In genomic region chr17:76142044-76143041, GRCh38 we compare ENCODE assay signal across 11 cellular contexts. TPM values are rescaled to one million over a fixed set of nuclear protein-coding genes. Genes with fewer than 3 reads are reported as not detected.
DNase-seq lines count a peak whose midpoint lies in the region; ATAC-seq and TF ChIP-seq lines count a peak whose summit lies in the region.
"Had no signal": no experiment of that assay in that cellular context is flagged by ENCODE, and none has a peak within 500 bp of the region (broad histone marks: within the 10 kb centered on the region; RNA-seq: fewer than 3 reads in every experiment).

No MANE protein-coding gene starts in this region.

- WGBS in mesendoderm (ENCODE audit: extremely low coverage, insufficient coverage, low lambda C conversion rate) = no CpG with 5 or more reads among the region's 16 CpGs

- no peaks in the 10 kb centered on the region for H4K20me1 ChIP-seq in neural cell (ENCODE audit: insufficient read depth)

- no peak overlapping the region for H3K18ac ChIP-seq in mesendoderm (ENCODE audit: low read length)

- no peak overlapping the region for H2AK5ac ChIP-seq in mesendoderm (ENCODE audit: low read length)

- H3K36me3 Mint-ChIP-seq in Caco-2 (ENCODE audit: insufficient read depth, unreplicated experiment) (peaks cover 33% of the 10 kb centered on the region), IgD-negative memory B cell (no peaks in the 10 kb centered on the region)
- no peaks in the 10 kb centered on the region for H3K36me3 Mint-ChIP-seq in activated naive CD8-positive, alpha-beta T cell treated with anti-CD3 and anti-CD28 coated beads, Interleukin-2, amount 50 U/mL, for 24 hours (ENCODE audit: low read depth)

- CTCF ChIA-PET in Caco-2 (lab: Charles Lee) = interaction anchor here (0.6 to 6.2 kb wide), 12 partner anchors 10 to 243 kb away, joined by 3 to 57 read pairs (median 3); partner anchors contain the start of genes EXOC7 and SPHK1

- H3K79me2 ChIP-seq in neural cell (replicated peaks; ENCODE audit: insufficient read depth, low read length) (no peaks in the 10 kb centered on the region), mesendoderm (ENCODE audit: control insufficient read depth, insufficient read depth, low read length) (no peaks in the 10 kb centered on the region)

- H3K4me3 Mint-ChIP-seq in Caco-2 (ENCODE audit: unreplicated experiment) (peak overlapping the region; percentile 82), IgD-negative memory B cell (peak overlapping the region; percentile 70 to 93 (median 92))
- peak overlapping the region; percentile 68 for H3K4me3 Mint-ChIP-seq in activated naive CD8-positive, alpha-beta T cell treated with anti-CD3 and anti-CD28 coated beads, Interleukin-2, amount 50 U/mL, for 24 hours

- H3K4me3 ChIP-seq in Caco-2 (ENCODE audit: low read depth, low read length) (no peak overlapping the region), neural cell (ENCODE audit: low read length) (peak overlapping the region; percentile 72), mesendoderm (ENCODE audit: low read length) (no peak overlapping the region)

- POLR2A ChIA-PET in Caco-2 (lab: Charles Lee) = interaction anchor here (0.5 to 4.3 kb wide), 4 partner anchors 9 to 116 kb away, joined by 3 to 31 read pairs (median 5); no protein-coding TSS in a partner anchor

- no peak for TF ChIP-seq EP300 in neural cell (conservative IDR thresholded peaks at IDR 0.05; ENCODE audit: poor library complexity, severe bottlenecking)

- H3K4me1 Mint-ChIP-seq in Caco-2 (ENCODE audit: low read depth, unreplicated experiment) (peaks cover 33% of the 10 kb centered on the region), IgD-negative memory B cell (peaks cover 27 to 42% (median 34%) of the 10 kb centered on the region in 3 donors)
- peaks cover 67% of the 10 kb centered on the region for H3K4me1 Mint-ChIP-seq in activated naive CD8-positive, alpha-beta T cell treated with anti-CD3 and anti-CD28 coated beads, Interleukin-2, amount 50 U/mL, for 24 hours

- H3K9me3 ChIP-seq in Caco-2 (no peaks in the 10 kb centered on the region), neural cell (ENCODE audit: low read length) (no peaks in the 10 kb centered on the region)

- no peaks in the 10 kb centered on the region for H3K9me2 ChIP-seq in neural cell (ENCODE audit: insufficient read depth, low read length)

- H3K36me3 ChIP-seq in Caco-2 (ENCODE audit: control insufficient read depth, insufficient read depth, low read length) (no peaks in the 10 kb centered on the region; the same call in 1 of the 2 replicates), neural cell (ENCODE audit: insufficient read depth, low read length) (no peaks in the 10 kb centered on the region), mesendoderm (ENCODE audit: control insufficient read depth, insufficient read depth, low read length) (no peaks in the 10 kb centered on the region)

- intact Hi-C loops in Caco-2 (cut with micrococcal nuclease; ENCODE audit: unreplicated experiment) (no loop called here), Right ventricle myocardium superior (cut with DNase I) (no loop called here)

- H4K5ac ChIP-seq in mesendoderm (ENCODE audit: low read length) = no peak overlapping the region

- no peak overlapping the region for H3K27ac ChIP-seq in neural cell (ENCODE audit: low read length)
- H3K27ac ChIP-seq in mesendoderm (ENCODE audit: low read depth, low read length) = no peak overlapping the region

- H3K4me2 ChIP-seq in neural cell (ENCODE audit: low read length) (peak overlapping the region; percentile 88), mesendoderm (ENCODE audit: low read length) (no peak overlapping the region)

- no peak overlapping the region for H2BK5ac ChIP-seq in mesendoderm (ENCODE audit: low read length)

- no peak for ATAC-seq in activated naive CD8-positive, alpha-beta T cell treated with anti-CD3 and anti-CD28 coated beads, Interleukin-2, amount 50 U/mL, for 24 hours
- no peak for ATAC-seq in HG03565 (IDR thresholded peaks at IDR 0.05; ENCODE audit: unreplicated experiment)
- no peak for ATAC-seq in GM18519 (IDR thresholded peaks at IDR 0.05; ENCODE audit: low FRiP score, unreplicated experiment)
- no peak for ATAC-seq in Right ventricle myocardium superior (ENCODE audit: poor library complexity)

- TF ChIP-seq CTCF in Caco-2 (IDR thresholded peaks at IDR 0.05; ENCODE audit: insufficient read depth in 1 of 2, low read depth in 1 of 2, low read length in 1 of 2, severe bottlenecking in 1 of 2, unreplicated experiment in 1 of 2) (no peak), neural cell (IDR thresholded peaks at IDR 0.05; ENCODE audit: poor library complexity, severe bottlenecking) (no peak)

- H3K27me3 Mint-ChIP-seq in Caco-2 (ENCODE audit: insufficient read depth, unreplicated experiment) (no peaks in the 10 kb centered on the region), IgD-negative memory B cell (peaks cover 21% of the 10 kb centered on the region)
- peaks cover 2% of the 10 kb centered on the region for H3K27me3 Mint-ChIP-seq in activated naive CD8-positive, alpha-beta T cell treated with anti-CD3 and anti-CD28 coated beads, Interleukin-2, amount 50 U/mL, for 24 hours

- no peaks in the 10 kb centered on the region for H3K27me3 ChIP-seq in Caco-2 (replicated peaks; ENCODE audit: control insufficient read depth, insufficient read depth, low read length)
- peaks cover 18% of the 10 kb centered on the region for H3K27me3 ChIP-seq in neural cell (ENCODE audit: insufficient read depth, low read depth, low read length)
- peaks cover 40% of the 10 kb centered on the region for H3K27me3 ChIP-seq in mesendoderm (ENCODE audit: insufficient read depth, low read length, poor library complexity)

- H3K4me1 ChIP-seq in Caco-2 = peaks cover 50% of the 10 kb centered on the region
- no peaks in the 10 kb centered on the region for H3K4me1 ChIP-seq in mesendoderm (ENCODE audit: control insufficient read depth, low read depth, low read length)

- no peaks in the 10 kb centered on the region for H3K79me1 ChIP-seq in mesendoderm (ENCODE audit: low read length)

- H2BK15ac ChIP-seq in mesendoderm (replicated peaks; ENCODE audit: low read depth) = no peak overlapping the region

- peak overlapping the region; percentile 38 for H3K9ac ChIP-seq in neural cell (ENCODE audit: low read length)
- H3K9ac ChIP-seq in mesendoderm (ENCODE audit: low read length) = no peak overlapping the region

- peak overlapping the region; percentile 63 for H3K27ac Mint-ChIP-seq in Caco-2 (ENCODE audit: unreplicated experiment)
- peak overlapping the region in 2 of 3 donors; percentile 80 to 98 for H3K27ac Mint-ChIP-seq in IgD-negative memory B cell
- H3K27ac Mint-ChIP-seq in activated naive CD8-positive, alpha-beta T cell treated with anti-CD3 and anti-CD28 coated beads, Interleukin-2, amount 50 U/mL, for 24 hours = peak overlapping the region; percentile 32

- TF ChIP-seq RAD21 in neural cell (conservative IDR thresholded peaks at IDR 0.05) = no peak

- H3F3A ChIP-seq in neural cell (ENCODE audit: insufficient read depth, low read length, poor library complexity, severe bottlenecking) = no peaks in the 10 kb centered on the region

- no peak overlapping the region for H3K4ac ChIP-seq in mesendoderm (ENCODE audit: low read depth, low read length)

- no peak overlapping the region for H2BK120ac ChIP-seq in mesendoderm (ENCODE audit: low read depth, low read length)

- no peak overlapping the region for H4K8ac ChIP-seq in mesendoderm (ENCODE audit: low read depth, low read length)

- H3K56ac ChIP-seq in mesendoderm (ENCODE audit: low read length) = no peak overlapping the region

- no TSS peak for BruUV-seq in Caco-2 (replicated peaks; lab: Mats Ljungman, UMichigan)

- no peak overlapping the region for H3K23ac ChIP-seq in mesendoderm (ENCODE audit: low read length)

- H3K9me3 Mint-ChIP-seq in Caco-2 (ENCODE audit: unreplicated experiment) = no peaks in the 10 kb centered on the region
- no peaks in the 10 kb centered on the region for H3K9me3 Mint-ChIP-seq in IgD-negative memory B cell
- H3K9me3 Mint-ChIP-seq in activated naive CD8-positive, alpha-beta T cell treated with anti-CD3 and anti-CD28 coated beads, Interleukin-2, amount 50 U/mL, for 24 hours = no peaks in the 10 kb centered on the region

- H2AFZ ChIP-seq in neural cell (ENCODE audit: low read depth, low read length) = no peak overlapping the region

- DNase-seq in Caco-2 (no peak), mesendoderm (no peak), Right ventricle myocardium superior (no peak)
- DNase-seq in activated naive CD8-positive, alpha-beta T cell treated with anti-CD3 and anti-CD28 coated beads, Interleukin-2, amount 50 U/mL, for 24 hours = no peak
- DNase-seq: activated CD4-positive, alpha-beta T cell treated with anti-CD3 and anti-CD28 coated beads for 4 hours; central memory CD4-positive, alpha-beta T cell; nucleus accumbens had no signal

RNA-seq across cellular contexts. Expression of gene FOXJ1, which starts 1.3 kb away (rescaled TPM):
- total RNA-seq in Caco-2 (2022) = 7.0 and 10.7 TPM in 2 replicates
- not detected for polyA plus RNA-seq in IgD-negative memory B cell
- polyA plus RNA-seq in neural cell = 0.56 and 0.84 TPM in 2 replicates
- polyA minus RNA-seq in neural cell = 0.49 and 1.2 TPM in 2 replicates
- polyA plus RNA-seq in mesendoderm (2013, experiment 1 of 2) = 0.06 TPM
- 0.08 TPM for polyA plus RNA-seq in mesendoderm (2013, experiment 2 of 2)
- total RNA-seq in Right ventricle myocardium superior = not detected

RNA-seq across cellular contexts. Expression of gene EXOC7, which starts 38.8 kb away (rescaled TPM):
- 205 TPM in 2 replicates for total RNA-seq in Caco-2 (2022)
- polyA plus RNA-seq in IgD-negative memory B cell = 52.7 TPM
- 146 and 180 TPM in 2 replicates for polyA plus RNA-seq in neural cell
- polyA minus RNA-seq in neural cell = 158 and 159 TPM in 2 replicates
- 58.1 TPM for polyA plus RNA-seq in mesendoderm (2013, experiment 1 of 2)
- 61.9 TPM for polyA plus RNA-seq in mesendoderm (2013, experiment 2 of 2)
- 74.7 TPM for total RNA-seq in Right ventricle myocardium superior

Comparison
In these comparisons a context has a peak if more than half of its experiments do, and no peak if none do; other contexts are left out.
1. H3K27ac Mint-ChIP-seq: peak in every context shown above with its lines; median percentile 89 in IgD-negative memory B cell; 63 in Caco-2; 32 in activated naive CD8-positive, alpha-beta T cell treated with anti-CD3 and anti-CD28 coated beads, Interleukin-2, amount 50 U/mL, for 24 hours.